In the genomic region with DNA sequence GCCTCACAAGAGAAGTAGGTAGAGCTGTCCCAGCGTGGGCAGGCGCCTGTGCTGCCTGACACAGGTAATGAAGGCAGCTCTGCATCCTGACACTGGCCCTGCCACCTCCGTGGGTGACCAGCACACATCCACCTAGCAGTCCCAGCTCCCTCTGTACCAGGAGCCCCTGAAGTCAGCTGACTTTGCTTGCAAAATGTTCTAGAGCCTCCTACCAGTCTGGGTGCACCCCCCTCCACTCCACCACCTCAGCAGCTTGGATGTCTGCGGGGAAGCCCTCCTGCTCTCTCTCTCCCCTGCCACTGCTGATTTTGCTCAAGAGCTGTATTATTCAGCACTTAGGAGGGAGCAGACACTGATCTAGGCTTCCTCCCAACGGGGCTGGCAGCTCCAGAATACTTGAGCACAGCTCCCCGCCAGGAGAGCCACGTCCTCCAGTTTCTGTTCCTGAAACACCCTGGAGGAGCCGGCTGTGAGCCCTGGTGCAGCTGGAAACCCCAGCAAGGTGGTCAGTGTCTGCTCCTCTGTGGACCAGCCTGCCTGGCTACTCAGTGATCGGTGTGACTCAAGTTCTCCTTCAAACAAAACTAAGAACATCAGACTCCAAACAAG, we compare ENCODE assay signal across 6 cellular contexts.
DNase-seq lines count a peak whose midpoint lies in the region.

No MANE protein-coding gene starts in this region.

- no peaks in the 10 kb centered on the region for H3K9me3 ChIP-seq in mucosa of stomach (ENCODE audit: control insufficient read depth, low read length)

- no peaks in the 10 kb centered on the region for H3K27me3 ChIP-seq in mucosa of stomach (ENCODE audit: control insufficient read depth, insufficient read depth, low read length)

- no peaks in the 10 kb centered on the region for H3K36me3 ChIP-seq in mucosa of stomach (ENCODE audit: control insufficient read depth, insufficient read depth, low read length)

- H3K27ac ChIP-seq in angular gyrus (ENCODE audit: low read depth, low read length): peak overlapping the region; percentile 53

- peak overlapping the region; percentile 36 for H3K4me3 ChIP-seq in mucosa of stomach (ENCODE audit: low read length)

- H3K4me1 ChIP-seq in mucosa of stomach (ENCODE audit: control insufficient read depth, insufficient read depth, low read length): peaks cover 20% of the 10 kb centered on the region

- peak overlapping the region; percentile 75 for H3K9ac ChIP-seq in mucosa of stomach (ENCODE audit: low read length)

- DNase-seq in DMS 273 (lab: John Stamatoyannopoulos, UW; ENCODE audit: unreplicated experiment) (peak; percentile 49), DMS 273 treated with DMSO at 0.1 percent for 48 hours (lab: John Stamatoyannopoulos, UW) (no peak), D341Med (ENCODE audit: low spot score) (no peak), GDM1 (lab: John Stamatoyannopoulos, UW) (no peak)
